In genomic region chr5:116652196-116652729, GRCh38 we compare ENCODE assay signal across 7 cellular contexts.
DNase-seq lines count a peak whose midpoint lies in the region; ATAC-seq, FAIRE-seq and TF ChIP-seq lines count a peak whose summit lies in the region.

No MANE protein-coding gene starts in this region.

- peaks cover 9% of the 10 kb centered on the region for H3K4me1 Mint-ChIP-seq in astrocyte (ENCODE audit: low read depth, unreplicated experiment)
- H3K4me1 Mint-ChIP-seq in stimulated activated naive CD8-positive, alpha-beta T cell treated with anti-CD3 and anti-CD28 coated beads, Interleukin-15, amount 100 ng/mL, for 72 hours, result no peaks in the 10 kb centered on the region

- peak overlapping the region; percentile 55 for H3K4me2 ChIP-seq in astrocyte (ENCODE audit: low read length)

- TF ChIP-seq CTCF in astrocyte (IDR thresholded peaks at IDR 0.05; ENCODE audit: insufficient read depth, low read depth, low read length) (no peak), Peyer's patch (IDR thresholded peaks at IDR 0.05) (no peak)

- no peaks in the 10 kb centered on the region for H4K20me1 ChIP-seq in astrocyte (ENCODE audit: insufficient read depth, low read length)

- peak overlapping the region; percentile 48 for H3K27ac Mint-ChIP-seq in astrocyte (ENCODE audit: unreplicated experiment)
- no peak overlapping the region for H3K27ac Mint-ChIP-seq in stimulated activated naive CD8-positive, alpha-beta T cell treated with anti-CD3 and anti-CD28 coated beads, Interleukin-15, amount 100 ng/mL, for 72 hours

- TF ChIP-seq POLR2A in Peyer's patch (IDR thresholded peaks at IDR 0.05), result no peak

- H3K9me3 Mint-ChIP-seq in astrocyte (ENCODE audit: unreplicated experiment), result no peaks in the 10 kb centered on the region
- no peaks in the 10 kb centered on the region for H3K9me3 Mint-ChIP-seq in stimulated activated naive CD8-positive, alpha-beta T cell treated with anti-CD3 and anti-CD28 coated beads, Interleukin-15, amount 100 ng/mL, for 72 hours

- no peaks in the 10 kb centered on the region for H3K4me1 ChIP-seq in astrocyte (ENCODE audit: insufficient read depth, low read length)
- no peaks in the 10 kb centered on the region for H3K4me1 ChIP-seq in Peyer's patch

- DNase-seq in astrocyte (ENCODE audit: low read depth), result peak; percentile 76
- peak; percentile 89 for DNase-seq in inferior parietal cortex (ENCODE audit: extremely low spot score)
- no peak for DNase-seq in GOT3 (lab: John Stamatoyannopoulos, UW)
- no peak for DNase-seq in stimulated activated naive CD8-positive, alpha-beta T cell treated with anti-CD3 and anti-CD28 coated beads, Interleukin-15, amount 100 ng/mL, for 72 hours
- DNase-seq in Peyer's patch, result no peak

- peak overlapping the region; percentile 12 for H2AFZ ChIP-seq in astrocyte (ENCODE audit: low read depth, low read length)

- no peak overlapping the region for H3K9ac ChIP-seq in astrocyte (ENCODE audit: low read length)

- H3K27ac ChIP-seq in astrocyte (ENCODE audit: low read depth, low read length) (peak overlapping the region; percentile 1), Peyer's patch (no peak overlapping the region)

- peak; percentile 76 for ATAC-seq in GM19395 (IDR thresholded peaks at IDR 0.05; ENCODE audit: unreplicated experiment)
- peak; percentile 93 for ATAC-seq in HG03432 (IDR thresholded peaks at IDR 0.05; ENCODE audit: unreplicated experiment)
- no peak for ATAC-seq in stimulated activated naive CD8-positive, alpha-beta T cell treated with anti-CD3 and anti-CD28 coated beads, Interleukin-15, amount 100 ng/mL, for 72 hours

- H3K36me3 ChIP-seq in astrocyte (ENCODE audit: insufficient read depth, low read length) (no peaks in the 10 kb centered on the region), Peyer's patch (no peaks in the 10 kb centered on the region)

- peak overlapping the region; percentile 40 for H3K4me3 Mint-ChIP-seq in astrocyte (ENCODE audit: unreplicated experiment)
- no peak overlapping the region for H3K4me3 Mint-ChIP-seq in stimulated activated naive CD8-positive, alpha-beta T cell treated with anti-CD3 and anti-CD28 coated beads, Interleukin-15, amount 100 ng/mL, for 72 hours

- H3K4me3 ChIP-seq in astrocyte (ENCODE audit: insufficient read depth, low read depth, low read length) (no peak overlapping the region), Peyer's patch (no peak overlapping the region)

- no peaks in the 10 kb centered on the region for H3K27me3 ChIP-seq in astrocyte (ENCODE audit: insufficient read depth, low read length)
- no peaks in the 10 kb centered on the region for H3K27me3 ChIP-seq in Peyer's patch

- no peak for FAIRE-seq in astrocyte (lab: Jason Lieb, UNC)

- no peaks in the 10 kb centered on the region for H3K27me3 Mint-ChIP-seq in astrocyte (ENCODE audit: low read depth, unreplicated experiment)
- H3K27me3 Mint-ChIP-seq in stimulated activated naive CD8-positive, alpha-beta T cell treated with anti-CD3 and anti-CD28 coated beads, Interleukin-15, amount 100 ng/mL, for 72 hours, result peaks cover 23% of the 10 kb centered on the region

- no peaks in the 10 kb centered on the region for H3K36me3 Mint-ChIP-seq in astrocyte (ENCODE audit: low read depth, unreplicated experiment)

- H3K9me3 ChIP-seq in astrocyte (ENCODE audit: insufficient read depth, low read depth, low read length) (no peaks in the 10 kb centered on the region), Peyer's patch (no peaks in the 10 kb centered on the region)

- H3K79me2 ChIP-seq in astrocyte (ENCODE audit: insufficient read depth, low read length), result no peaks in the 10 kb centered on the region

Comparison
In these comparisons a context has a peak if more than half of its experiments do, and no peak if none do; other contexts are left out.
1. DNase-seq: peak in astrocyte (single experiment) and inferior parietal cortex (single experiment); none in GOT3 (single experiment), stimulated activated naive CD8-positive, alpha-beta T cell treated with anti-CD3 and anti-CD28 coated beads, Interleukin-15, amount 100 ng/mL, for 72 hours (0 of 2) and Peyer's patch (0 of 3).